In the genomic region with DNA sequence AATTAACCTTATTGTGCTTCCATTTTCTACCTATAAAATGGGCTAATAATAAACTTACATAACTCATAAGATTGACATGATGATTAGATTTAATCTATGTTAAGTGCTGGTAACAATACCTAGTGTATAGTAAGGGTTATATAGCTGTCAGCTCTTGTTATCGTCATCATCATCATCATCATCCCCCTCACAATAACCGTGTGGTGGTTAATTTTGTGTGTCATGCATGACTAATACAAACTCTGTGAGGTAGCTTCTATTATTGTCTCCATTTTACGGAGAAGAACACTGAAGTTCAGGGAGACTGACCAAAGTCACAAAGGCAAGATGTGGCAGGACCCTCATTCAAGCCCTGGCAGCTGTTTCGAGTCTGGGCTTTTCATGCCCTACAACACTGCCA, we compare ENCODE assay signal across 23 cellular contexts.
"Had no signal": no experiment of that assay in that cellular context is flagged by ENCODE, and none has a peak within 500 bp of the region (broad histone marks: within the 10 kb centered on the region; RNA-seq: fewer than 3 reads in every experiment).

No MANE protein-coding gene starts in this region.

- H3K9ac ChIP-seq: neural progenitor cell had no signal

- H3K9me3 ChIP-seq: adrenal gland, right atrium auricular region, suprapubic skin had no signal

- ATAC-seq: activated naive CD4-positive, alpha-beta T cell treated with anti-CD3 and anti-CD28 coated beads, Interleukin-2, amount 50 U/mL, for 72 hours; activated T-cell treated with anti-CD3 and anti-CD28 coated beads, Interleukin-2, amount 50 U/mL, for 72 hours; left lobe of liver; stimulated activated naive CD8-positive, alpha-beta T cell treated with anti-CD3 and anti-CD28 coated beads, Interleukin-15, amount 100 ng/mL, for 72 hours had no signal

- H3K27ac Mint-ChIP-seq: activated T-cell treated with anti-CD3 and anti-CD28 coated beads, Interleukin-2, amount 50 U/mL, for 72 hours; endodermal cell; naive B cell; neural progenitor cell; progenitor cell of endocrine pancreas; stimulated activated naive CD8-positive, alpha-beta T cell treated with anti-CD3 and anti-CD28 coated beads, Interleukin-15, amount 100 ng/mL, for 72 hours had no signal

- H3K4me1 ChIP-seq: adrenal gland, neural progenitor cell had no signal

- H3K4me1 Mint-ChIP-seq: neural progenitor cell had no signal

- H3K4me3 Mint-ChIP-seq: activated T-cell treated with anti-CD3 and anti-CD28 coated beads, Interleukin-2, amount 50 U/mL, for 72 hours; endodermal cell; naive B cell; neural progenitor cell; stimulated activated naive CD8-positive, alpha-beta T cell treated with anti-CD3 and anti-CD28 coated beads, Interleukin-15, amount 100 ng/mL, for 72 hours had no signal

- H3K9me3 Mint-ChIP-seq: activated naive CD4-positive, alpha-beta T cell treated with anti-CD3 and anti-CD28 coated beads, Interleukin-2, amount 50 U/mL, for 72 hours; activated T-cell treated with anti-CD3 and anti-CD28 coated beads, Interleukin-2, amount 50 U/mL, for 72 hours; endodermal cell; naive B cell; neural progenitor cell; stimulated activated naive CD8-positive, alpha-beta T cell treated with anti-CD3 and anti-CD28 coated beads, Interleukin-15, amount 100 ng/mL, for 72 hours had no signal

- H2AFZ ChIP-seq: neural progenitor cell had no signal

- H3K36me3 ChIP-seq: adrenal gland, neural progenitor cell, right atrium auricular region, suprapubic skin had no signal

- H3K27me3 Mint-ChIP-seq: naive B cell; stimulated activated naive CD8-positive, alpha-beta T cell treated with anti-CD3 and anti-CD28 coated beads, Interleukin-15, amount 100 ng/mL, for 72 hours had no signal

- DNase-seq: activated CD4-positive, alpha-beta T cell treated with anti-CD3 and anti-CD28 coated beads for 1 hour; activated CD4-positive, alpha-beta T cell treated with anti-CD3 and anti-CD28 coated beads, Interleukin-2, amount 50 U/mL, for 4 hours; activated gamma-delta T cell; activated T-cell treated with anti-CD3 and anti-CD28 coated beads, Interleukin-2, amount 50 U/mL, for 72 hours; adrenal gland; endodermal cell; hypothalamus; islet precursor cell; naive B cell; small intestine; stimulated activated CD4-positive, alpha-beta T cell treated with anti-CD3 and anti-CD28 coated beads, Interleukin-4, amount 100 ng/mL, for 1 hour; stimulated activated naive CD8-positive, alpha-beta T cell treated with anti-CD3 and anti-CD28 coated beads, Interleukin-15, amount 100 ng/mL, for 72 hours; T-helper 1 cell; T-helper 9 cell; trophoblast cell had no signal

- H3K36me3 Mint-ChIP-seq: activated naive CD4-positive, alpha-beta T cell treated with anti-CD3 and anti-CD28 coated beads, Interleukin-2, amount 50 U/mL, for 72 hours; naive B cell had no signal

- H3K4me2 ChIP-seq: neural progenitor cell had no signal

- H3K4me3 ChIP-seq: adrenal gland, neural progenitor cell, right atrium auricular region, suprapubic skin had no signal

- FAIRE-seq: frontal cortex, small intestine had no signal

- H3K27ac ChIP-seq: adrenal gland, neural progenitor cell, right atrium auricular region, suprapubic skin, VCaP had no signal

- H3K27me3 ChIP-seq: adrenal gland, neural progenitor cell, right atrium auricular region, suprapubic skin had no signal
